Comparison of ENCODE assay signal across 22 cellular contexts in the genomic region with DNA sequence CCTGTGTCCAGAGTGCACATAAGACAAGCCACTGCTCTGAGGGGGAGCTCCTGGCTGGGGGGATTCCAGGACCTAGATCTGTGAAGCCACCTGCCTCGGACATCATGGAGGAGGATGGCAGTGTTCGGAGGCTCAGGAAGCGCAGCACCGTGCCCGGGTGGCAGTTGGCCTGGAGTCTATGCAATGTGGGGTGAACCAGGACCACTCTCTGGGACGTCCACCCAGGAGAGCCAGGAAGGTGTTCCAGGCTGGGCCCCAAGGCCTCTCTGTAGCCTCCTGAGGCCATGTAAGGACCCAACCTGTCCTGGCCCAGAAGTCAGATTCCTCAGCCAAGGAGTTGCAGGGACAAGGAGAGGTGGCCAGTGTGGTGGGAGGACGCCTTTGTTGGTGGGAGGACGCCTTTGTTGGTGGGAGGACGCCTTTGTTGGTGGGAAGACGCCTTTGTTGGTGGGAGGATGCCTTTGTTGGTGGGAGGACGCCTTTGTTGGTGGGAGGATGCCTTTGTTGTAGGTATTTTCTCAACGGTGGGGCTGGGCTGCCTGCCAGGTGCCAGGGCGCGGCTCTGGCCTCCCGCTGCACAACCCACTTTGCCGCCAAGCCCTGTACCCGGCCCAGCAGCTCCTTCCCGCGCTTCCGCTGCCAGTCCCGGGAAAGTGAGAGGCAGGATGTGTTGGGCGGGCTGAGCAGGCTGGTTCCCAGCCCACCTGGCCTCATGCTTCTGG. TPM values are rescaled to one million over a fixed set of nuclear protein-coding genes. Genes with fewer than 3 reads are reported as not detected.
DNase-seq lines count a peak whose midpoint lies in the region; ATAC-seq and TF ChIP-seq lines count a peak whose summit lies in the region.
"Had no signal": no experiment of that assay in that cellular context is flagged by ENCODE, and none has a peak within 500 bp of the region (broad histone marks: within the 10 kb centered on the region; RNA-seq: fewer than 3 reads in every experiment).

No MANE protein-coding gene starts in this region.

- H3K27ac ChIP-seq in HEK293 (ENCODE audit: extremely low read depth, low read depth, low read length) (no peak overlapping the region), esophagus (ENCODE audit: low read depth in 2 of 2, low read length in 1 of 2) (peak overlapping the region; percentile 51 to 79), testis (no peak overlapping the region)
- H3K27ac ChIP-seq: esophagus muscularis mucosa, SJCRH30 had no signal

- H3K27me3 ChIP-seq in esophagus (ENCODE audit: control insufficient read depth in 1 of 2, insufficient read depth in 2 of 2, low read length in 2 of 2), result no peaks in the 10 kb centered on the region
- no peaks in the 10 kb centered on the region for H3K27me3 ChIP-seq in testis
- H3K27me3 ChIP-seq: MG63, SJCRH30 had no signal

- CTCF ChIA-PET in HEK293 (lab: Yijun Ruan, JAX), result interaction anchor here (0.5 to 6.2 kb wide), 11 partner anchors 9 to 213 kb away, joined by 3 to 69 read pairs (median 6); a partner anchor contains a TSS

- H3K9me3 ChIP-seq in HEK293 (ENCODE audit: control insufficient read depth, insufficient read depth, low read depth, low read length), result no peaks in the 10 kb centered on the region
- no peaks in the 10 kb centered on the region for H3K9me3 ChIP-seq in esophagus (ENCODE audit: control insufficient read depth in 2 of 2, insufficient read depth in 1 of 2, low read depth in 1 of 2, low read length in 1 of 2)
- H3K9me3 ChIP-seq in testis, result no peaks in the 10 kb centered on the region
- H3K9me3 ChIP-seq: esophagus muscularis mucosa, MG63, SJCRH30 had no signal

- DNase-seq in NCI-H345 treated with DMSO at 0.1 percent for 48 hours (lab: John Stamatoyannopoulos, UW; ENCODE audit: unreplicated experiment) (peak; percentile 32), testis (peak; percentile 61), NCI-H2107 treated with DMSO at 0.1 percent for 48 hours (lab: John Stamatoyannopoulos, UW; ENCODE audit: unreplicated experiment) (no peak), epidermal melanocyte (ENCODE audit: insufficient read length, low spot score) (no peak), Right ventricle myocardium superior (no peak)
- DNase-seq: activated CD4-positive, alpha-beta memory T cell treated with anti-CD3 and anti-CD28 coated beads, Interleukin-2, amount 10 ng/mL, durations not matched to agents 7 days and 5 days; activated effector memory CD4-positive, alpha-beta T cell treated with anti-CD3 and anti-CD28 coated beads, Interleukin-2, amount 50 U/mL, for 16 hours; effector memory CD4-positive, alpha-beta T cell; hippocampal formation; left ventricle myocardium superior; right cardiac atrium; SJCRH30; stimulated activated CD4-positive, alpha-beta T cell treated with anti-CD3 and anti-CD28 coated beads, Interleukin-4, amount 100 ng/mL, for 4 hours; stimulated activated naive CD4-positive, alpha-beta T cell had no signal

- ATAC-seq in GM21786 (IDR thresholded peaks at IDR 0.05; ENCODE audit: unreplicated experiment), result no peak
- no peak for ATAC-seq in Right ventricle myocardium superior (ENCODE audit: poor library complexity)
- ATAC-seq: activated CD4-positive, CD25-positive, alpha-beta regulatory T cell treated with anti-CD3 and anti-CD28 coated beads, Interleukin-2, amount 50 U/mL, for 24 hours; left ventricle myocardium superior; T-cell had no signal

- TF ChIP-seq CTCF in HEK293 (tag by site-specific recombination; IDR thresholded peaks at IDR 0.05) (no peak), testis (IDR thresholded peaks at IDR 0.05) (no peak)

- POLR2A ChIA-PET in HEK293 (lab: Yijun Ruan, JAX), result interaction anchor here (1.2 kb wide), 1 partner anchor 10 kb away, joined by 3 read pairs; no protein-coding TSS in a partner anchor

- H3K4me1 ChIP-seq in HEK293 (ENCODE audit: control insufficient read depth, insufficient read depth, low read length) (no peaks in the 10 kb centered on the region), esophagus (ENCODE audit: control insufficient read depth in 2 of 2, insufficient read depth in 2 of 2, low read length in 1 of 2) (peaks cover 0 to 18% of the 10 kb centered on the region in 2 donors), testis (no peaks in the 10 kb centered on the region)

- 63 to 70% methylated on average over 21 to 22 of the region's 22 CpGs for whole genome bisulfite sequencing in esophagus, 2 donors
- WGBS in testis, 2 donors, result 70 to 74% methylated on average over 16 to 22 of the region's 22 CpGs

- H3K4me3 ChIP-seq in HEK293 (ENCODE audit: low read depth, low read length), result no peak overlapping the region
- H3K4me3 ChIP-seq in esophagus (ENCODE audit: low read depth in 1 of 2, low read length in 2 of 2), result no peak overlapping the region
- no peak overlapping the region for H3K4me3 ChIP-seq in testis
- H3K4me3 ChIP-seq: esophagus muscularis mucosa, MG63, SJCRH30 had no signal

- TF ChIP-seq POLR2A in testis (IDR thresholded peaks at IDR 0.05), result no peak

- intact Hi-C loops in testis (cut with DNase I; ENCODE audit: low total_unique reads), result loop anchor here (5.0 kb wide), 1 partner anchor 83 kb away; a partner anchor contains a TSS
- intact Hi-C loops in Right ventricle myocardium superior (cut with DNase I), result no loop called here

- no peaks in the 10 kb centered on the region for H3K36me3 ChIP-seq in HEK293 (ENCODE audit: control insufficient read depth in 2 of 2, insufficient read depth in 1 of 2, low read length in 2 of 2)
- no peaks in the 10 kb centered on the region for H3K36me3 ChIP-seq in esophagus (ENCODE audit: control insufficient read depth in 2 of 2, insufficient read depth in 2 of 2, low read length in 1 of 2)
- no peaks in the 10 kb centered on the region for H3K36me3 ChIP-seq in testis (ENCODE audit: low read depth, missing control alignments)
- H3K36me3 ChIP-seq: esophagus muscularis mucosa, MG63, SJCRH30 had no signal

TF ChIP-seq in HEK293, 187 proteins besides CTCF, POLR2A, EP300 and RAD21 (continues in another document):
- TF ChIP-seq ZNF654 (tag by site-specific recombination; IDR thresholded peaks at IDR 0.05; ENCODE audit: low read depth), result no peak
- TF ChIP-seq ZBTB1 (tag by site-specific recombination; IDR thresholded peaks at IDR 0.05), result no peak
- TF ChIP-seq, protein P1, sequence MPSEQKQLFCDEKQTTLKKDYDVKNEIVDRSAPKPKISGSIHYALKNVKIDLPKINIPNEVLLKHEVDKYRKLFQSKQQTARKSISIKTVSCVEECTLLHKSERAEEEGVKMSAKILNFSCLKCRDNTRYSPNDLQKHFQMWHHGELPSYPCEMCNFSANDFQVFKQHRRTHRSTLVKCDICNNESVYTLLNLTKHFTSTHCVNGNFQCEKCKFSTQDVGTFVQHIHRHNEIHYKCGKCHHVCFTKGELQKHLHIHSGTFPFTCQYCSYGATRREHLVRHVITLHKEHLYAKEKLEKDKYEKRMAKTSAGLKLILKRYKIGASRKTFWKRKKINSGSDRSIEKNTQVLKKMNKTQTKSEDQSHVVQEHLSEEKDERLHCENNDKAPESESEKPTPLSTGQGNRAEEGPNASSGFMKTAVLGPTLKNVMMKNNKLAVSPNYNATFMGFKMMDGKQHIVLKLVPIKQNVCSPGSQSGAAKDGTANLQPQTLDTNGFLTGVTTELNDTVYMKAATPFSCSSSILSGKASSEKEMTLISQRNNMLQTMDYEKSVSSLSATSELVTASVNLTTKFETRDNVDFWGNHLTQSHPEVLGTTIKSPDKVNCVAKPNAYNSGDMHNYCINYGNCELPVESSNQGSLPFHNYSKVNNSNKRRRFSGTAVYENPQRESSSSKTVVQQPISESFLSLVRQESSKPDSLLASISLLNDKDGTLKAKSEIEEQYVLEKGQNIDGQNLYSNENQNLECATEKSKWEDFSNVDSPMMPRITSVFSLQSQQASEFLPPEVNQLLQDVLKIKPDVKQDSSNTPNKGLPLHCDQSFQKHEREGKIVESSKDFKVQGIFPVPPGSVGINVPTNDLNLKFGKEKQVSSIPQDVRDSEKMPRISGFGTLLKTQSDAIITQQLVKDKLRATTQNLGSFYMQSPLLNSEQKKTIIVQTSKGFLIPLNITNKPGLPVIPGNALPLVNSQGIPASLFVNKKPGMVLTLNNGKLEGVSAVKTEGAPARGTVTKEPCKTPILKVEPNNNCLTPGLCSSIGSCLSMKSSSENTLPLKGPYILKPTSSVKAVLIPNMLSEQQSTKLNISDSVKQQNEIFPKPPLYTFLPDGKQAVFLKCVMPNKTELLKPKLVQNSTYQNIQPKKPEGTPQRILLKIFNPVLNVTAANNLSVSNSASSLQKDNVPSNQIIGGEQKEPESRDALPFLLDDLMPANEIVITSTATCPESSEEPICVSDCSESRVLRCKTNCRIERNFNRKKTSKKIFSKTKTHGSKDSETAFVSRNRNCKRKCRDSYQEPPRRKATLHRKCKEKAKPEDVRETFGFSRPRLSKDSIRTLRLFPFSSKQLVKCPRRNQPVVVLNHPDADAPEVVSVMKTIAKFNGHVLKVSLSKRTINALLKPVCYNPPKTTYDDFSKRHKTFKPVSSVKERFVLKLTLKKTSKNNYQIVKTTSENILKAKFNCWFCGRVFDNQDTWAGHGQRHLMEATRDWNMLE (tag by site-specific recombination; conservative IDR thresholded peaks at IDR 0.05; ENCODE audit: low read depth), result no peak
- no peak for TF ChIP-seq ZNF16 (tag by site-specific recombination; IDR thresholded peaks at IDR 0.05; ENCODE audit: low read depth)
- TF ChIP-seq, protein P2, sequence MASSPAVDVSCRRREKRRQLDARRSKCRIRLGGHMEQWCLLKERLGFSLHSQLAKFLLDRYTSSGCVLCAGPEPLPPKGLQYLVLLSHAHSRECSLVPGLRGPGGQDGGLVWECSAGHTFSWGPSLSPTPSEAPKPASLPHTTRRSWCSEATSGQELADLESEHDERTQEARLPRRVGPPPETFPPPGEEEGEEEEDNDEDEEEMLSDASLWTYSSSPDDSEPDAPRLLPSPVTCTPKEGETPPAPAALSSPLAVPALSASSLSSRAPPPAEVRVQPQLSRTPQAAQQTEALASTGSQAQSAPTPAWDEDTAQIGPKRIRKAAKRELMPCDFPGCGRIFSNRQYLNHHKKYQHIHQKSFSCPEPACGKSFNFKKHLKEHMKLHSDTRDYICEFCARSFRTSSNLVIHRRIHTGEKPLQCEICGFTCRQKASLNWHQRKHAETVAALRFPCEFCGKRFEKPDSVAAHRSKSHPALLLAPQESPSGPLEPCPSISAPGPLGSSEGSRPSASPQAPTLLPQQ (tag by site-specific recombination; IDR thresholded peaks at IDR 0.05), result no peak
- no peak for TF ChIP-seq ZNF121 (tag by site-specific recombination; IDR thresholded peaks at IDR 0.05)

RNA-seq across cellular contexts. Expression of a gene that starts 30.6 kb away (rescaled TPM):
- polyA plus RNA-seq in esophagus (under 1 TPM; 0.12 to 0.36 TPM), testis (ENCODE audit: insufficient read depth, low read depth, low replicate concordance) (4.4 TPM)
- total RNA-seq in testis (1 to 10 TPM; 5.5 to 5.6 TPM), Right ventricle myocardium superior (0.27 TPM)

RNA-seq across cellular contexts. Expression of a gene that starts 48.1 kb away (rescaled TPM):
- polyA plus RNA-seq in esophagus (under 1 TPM; 0.25 to 0.28 TPM), testis (ENCODE audit: insufficient read depth, low read depth, low replicate concordance) (78.8 TPM)
- total RNA-seq in testis (10 to 100 TPM; 28.6 to 90.0 TPM), Right ventricle myocardium superior (0.65 TPM)
- polyA plus RNA-seq: neural cell had no signal

Comparison
In these comparisons a context has a peak if more than half of its experiments do, and no peak if none do; other contexts are left out.
1. H3K27ac ChIP-seq: peak in esophagus (2 of 2); none in HEK293 (single experiment) and testis (0 of 2).
2. DNase-seq: peak in NCI-H345 treated with DMSO at 0.1 percent for 48 hours (single experiment) and testis (single experiment); none in NCI-H2107 treated with DMSO at 0.1 percent for 48 hours (single experiment), epidermal melanocyte (single experiment) and Right ventricle myocardium superior (single experiment).
3. RNA of a gene that starts 48.1 kb away (total RNA-seq): 28.6 to 90.0 TPM in testis; 0.65 TPM in Right ventricle myocardium superior (single experiment); every median in the first group is over 10 times any median in the second.